ENCODE assay signal across 17 cellular contexts in the genomic region with DNA sequence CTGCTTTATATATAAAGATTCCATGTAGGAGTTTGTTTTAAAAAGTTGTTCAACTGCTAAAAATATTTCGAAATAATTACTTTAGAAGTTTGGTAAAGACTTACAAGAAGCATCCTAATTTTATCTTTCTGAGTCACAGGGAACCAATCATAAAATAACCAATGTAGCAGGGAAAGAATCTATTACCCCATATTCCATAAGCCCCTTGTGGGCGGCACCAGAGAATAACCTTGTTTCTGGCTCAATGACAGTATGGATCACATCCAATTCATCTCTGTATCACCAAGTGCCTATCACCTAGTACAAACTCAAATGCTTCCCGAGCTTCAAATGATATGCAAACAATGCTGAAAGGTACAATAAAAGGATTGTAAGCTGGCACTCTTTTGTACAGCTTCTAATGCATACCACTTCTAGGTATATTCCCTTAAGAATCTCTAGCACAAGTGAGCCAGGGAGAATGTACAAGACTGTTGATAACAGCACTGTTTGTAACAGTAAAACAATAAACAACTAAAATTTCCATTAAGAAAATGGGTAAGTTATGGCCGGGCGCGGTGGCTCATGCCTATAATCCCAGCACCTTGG.
DNase-seq lines count a peak whose midpoint lies in the region; ATAC-seq and TF ChIP-seq lines count a peak whose summit lies in the region.
"Had no signal": no experiment of that assay in that cellular context is flagged by ENCODE, and none has a peak within 500 bp of the region (broad histone marks: within the 10 kb centered on the region; RNA-seq: fewer than 3 reads in every experiment).

No MANE protein-coding gene starts in this region.

- no peak overlapping the region for H3K4me2 ChIP-seq in mesenchymal stem cell (ENCODE audit: low read length, poor library complexity, severe bottlenecking)
- H3K4me2 ChIP-seq: BLaER1 had no signal

- H3K4me1 ChIP-seq in mesenchymal stem cell (ENCODE audit: control insufficient read depth, insufficient read depth, low read depth, low read length), result no peaks in the 10 kb centered on the region
- H3K4me1 ChIP-seq: BLaER1 had no signal

- no peaks in the 10 kb centered on the region for H3K36me3 ChIP-seq in mesenchymal stem cell (ENCODE audit: control insufficient read depth in 1 of 2, insufficient read depth in 2 of 2, low read depth in 1 of 2, low read length in 2 of 2)
- H3K36me3 ChIP-seq: adrenal gland, ovary had no signal

- H2BK120ac ChIP-seq in mesenchymal stem cell (ENCODE audit: low read depth, low read length), result no peak overlapping the region

- no peak overlapping the region for H2BK15ac ChIP-seq in mesenchymal stem cell (ENCODE audit: low read depth, poor library complexity, severe bottlenecking)

- H3K4me3 ChIP-seq in AG04450 (ENCODE audit: low read depth, low read length) (no peak overlapping the region), mesenchymal stem cell (ENCODE audit: insufficient read depth in 1 of 2, low read depth in 1 of 2, low read length in 2 of 2) (no peak overlapping the region), lower leg skin (ENCODE audit: low read depth, poor library complexity, severe bottlenecking) (no peak overlapping the region)
- H3K4me3 ChIP-seq: adrenal gland, BLaER1, ovary had no signal

- no peak overlapping the region for H2BK5ac ChIP-seq in mesenchymal stem cell (ENCODE audit: low read depth, low read length, poor library complexity, severe bottlenecking)

- H3K23ac ChIP-seq in mesenchymal stem cell (ENCODE audit: low read length in 2 of 2), result no peak overlapping the region

- no peak overlapping the region for H4K91ac ChIP-seq in mesenchymal stem cell (ENCODE audit: low read length)

- DNase-seq in AG04450 (ENCODE audit: low read depth, low spot score) (peak; percentile 7), ELR (ENCODE audit: low read depth) (peak; percentile 10), amniotic epithelial cell (ENCODE audit: low read depth) (peak; percentile 81), mesenchymal stem cell (peak; percentile 22), OCI-M1 (lab: John Stamatoyannopoulos, UW) (no peak), lower leg skin (ENCODE audit: low spot score in 2 of 2) (no peak)
- DNase-seq: adrenal gland; hippocampal formation; KBM-7; NCI-H1694 treated with DMSO at 0.1 percent for 48 hours; NCI-H69; ovary; stimulated activated naive CD4-positive, alpha-beta T cell; WERI-Rb-1 had no signal

- TF ChIP-seq CTCF in AG04450 (IDR thresholded peaks at IDR 0.05; ENCODE audit: low read depth, low read length), result no peak
- TF ChIP-seq CTCF in lower leg skin (IDR thresholded peaks at IDR 0.05), result no peak

- no peak overlapping the region for H2AK5ac ChIP-seq in mesenchymal stem cell (ENCODE audit: low read length, severe bottlenecking)

- ATAC-seq in HG02610 (IDR thresholded peaks at IDR 0.05; ENCODE audit: unreplicated experiment) (no peak), GM21737 (IDR thresholded peaks at IDR 0.05; ENCODE audit: unreplicated experiment) (no peak)

- CTCF ChIA-PET in AG04450 (lab: Charles Lee), result no interaction called here

- H3K27me3 ChIP-seq in AG04450 (ENCODE audit: control insufficient read depth, insufficient read depth, low read length) (no peaks in the 10 kb centered on the region), mesenchymal stem cell (ENCODE audit: control insufficient read depth in 1 of 2, insufficient read depth in 1 of 2, low read length in 2 of 2) (no peaks in the 10 kb centered on the region)
- H3K27me3 ChIP-seq: adrenal gland, BLaER1, ovary had no signal

- no peak overlapping the region for H3K27ac ChIP-seq in AG04450 (ENCODE audit: low read depth, low read length)
- no peak overlapping the region for H3K27ac ChIP-seq in mesenchymal stem cell (ENCODE audit: low read length, poor library complexity, severe bottlenecking)
- H3K27ac ChIP-seq: BLaER1, ovary, WERI-Rb-1 had no signal

- no peak overlapping the region for H3K18ac ChIP-seq in mesenchymal stem cell (ENCODE audit: low read depth in 1 of 2, low read length in 2 of 2)

- POLR2A ChIA-PET in AG04450 (lab: Yijun Ruan, JAX), result no interaction called here

- no peak overlapping the region for H3K14ac ChIP-seq in mesenchymal stem cell (ENCODE audit: low read length in 2 of 2)

- no peak overlapping the region for H4K8ac ChIP-seq in mesenchymal stem cell (ENCODE audit: low read length)

- no peak overlapping the region for H2AFZ ChIP-seq in mesenchymal stem cell (ENCODE audit: low read depth, low read length)

- no peak for TF ChIP-seq POLR2A in lower leg skin (IDR thresholded peaks at IDR 0.05)

- no peak overlapping the region for H3K4ac ChIP-seq in mesenchymal stem cell (ENCODE audit: low read depth in 1 of 2, low read length in 2 of 2)

- H2BK12ac ChIP-seq in mesenchymal stem cell (ENCODE audit: low read length in 2 of 2), result no peak overlapping the region

- intact Hi-C loops in lower leg skin (cut with DNase I; ENCODE audit: low total_unique reads), result no loop called here

- 100% methylated on average over 1 of the region's 6 CpGs for WGBS in mesenchymal stem cell
- WGBS in lower leg skin, 2 donors, result 90 to 92% methylated on average over 6 of the region's 6 CpGs

- peak overlapping the region; percentile 50 for H3K9ac ChIP-seq in mesenchymal stem cell (ENCODE audit: low read length)
- H3K9ac ChIP-seq: BLaER1 had no signal

- H3K9me3 ChIP-seq in AG04450 (ENCODE audit: control insufficient read depth, insufficient read depth, low read length) (no peaks in the 10 kb centered on the region), mesenchymal stem cell (ENCODE audit: control insufficient read depth, low read length) (peaks cover 3% of the 10 kb centered on the region)
- H3K9me3 ChIP-seq: adrenal gland, ovary had no signal

- peaks cover 13% of the 10 kb centered on the region for H3K79me1 ChIP-seq in mesenchymal stem cell (replicated peaks; ENCODE audit: low read length, poor library complexity, severe bottlenecking)

Comparison
In these comparisons a context has a peak if more than half of its experiments do, and no peak if none do; other contexts are left out.
1. DNase-seq: peak in AG04450 (single experiment), ELR (single experiment), amniotic epithelial cell (single experiment) and mesenchymal stem cell (single experiment); none in OCI-M1 (single experiment) and lower leg skin (0 of 2).